Comparison of ENCODE assay signal across 2 cellular contexts in genomic region chr9:42095929-42096328, GRCh38. TPM values are rescaled to one million over a fixed set of nuclear protein-coding genes. Genes with fewer than 3 reads are reported as not detected.
"Had no signal": no experiment of that assay in that cellular context is flagged by ENCODE, and none has a peak within 500 bp of the region (broad histone marks: within the 10 kb centered on the region; RNA-seq: fewer than 3 reads in every experiment).

No MANE protein-coding gene starts in this region.

RNA-seq across cellular contexts. Expression of gene CNTNAP3B, which starts 33.3 kb away (rescaled TPM):
- total RNA-seq: GM23248, HFFc6 had no signal
- polyA plus RNA-seq: GM23248 had no signal
